Comparison of ENCODE assay signal across 15 cellular contexts in genomic region chr2:152298754-152299153, GRCh38. TPM values are rescaled to one million over a fixed set of nuclear protein-coding genes. Genes with fewer than 3 reads are reported as not detected.
DNase-seq lines count a peak whose midpoint lies in the region; ATAC-seq and TF ChIP-seq lines count a peak whose summit lies in the region.
"Had no signal": no experiment of that assay in that cellular context is flagged by ENCODE, and none has a peak within 500 bp of the region (broad histone marks: within the 10 kb centered on the region; RNA-seq: fewer than 3 reads in every experiment).

No MANE protein-coding gene starts in this region.

- H3K4me1 ChIP-seq in ovary (ENCODE audit: insufficient read depth): no peaks in the 10 kb centered on the region
- H3K4me1 ChIP-seq: BLaER1 treated with 17β-estradiol and CSF1 and Interleukin-3, amounts not matched to agents 10 nM and 100 nM; SJCRH30 had no signal

- no peaks in the 10 kb centered on the region for H3K9me3 ChIP-seq in ovary
- H3K9me3 ChIP-seq: SJCRH30 had no signal

- TF ChIP-seq POLR2A in ovary (IDR thresholded peaks at IDR 0.05): no peak

- H3K27me3 ChIP-seq in ovary: no peaks in the 10 kb centered on the region
- H3K27me3 ChIP-seq: BLaER1 treated with 17β-estradiol and CSF1 and Interleukin-3, amounts not matched to agents 10 nM and 100 nM; SJCRH30 had no signal

- intact Hi-C loops in ovary (cut with DNase I): no loop called here

- DNase-seq in H4 (ENCODE audit: low spot score) (peak; percentile 43), NCI-H526 (lab: John Stamatoyannopoulos, UW) (peak; percentile 64 to 71), cardiac fibroblast (ENCODE audit: low read depth in 2 of 2) (peak; percentile 12 to 70), myocyte (ENCODE audit: low read depth) (peak; percentile 11), ovary (no peak)
- DNase-seq: activated CD4-positive, alpha-beta T cell treated with anti-CD3 and anti-CD28 coated beads, Interleukin-2, amount 10 ng/mL, durations not matched to agents 24 days and 14 days; activated T-cell treated with anti-CD3 and anti-CD28 coated beads for 4 hours; DMS153; islet precursor cell; NCI-H2171 treated with DMSO at 0.1 percent for 48 hours; SJCRH30; T1000 had no signal

- H3K4me3 ChIP-seq in cardiac fibroblast (replicated peaks in 1 of 2; ENCODE audit: low read depth in 2 of 2, low read length in 2 of 2): no peak overlapping the region
- no peak overlapping the region for H3K4me3 ChIP-seq in ovary
- H3K4me3 ChIP-seq: BLaER1 treated with 17β-estradiol and CSF1 and Interleukin-3, amounts not matched to agents 10 nM and 100 nM; SJCRH30 had no signal

- TF ChIP-seq CTCF in cardiac fibroblast (IDR thresholded peaks at IDR 0.05; ENCODE audit: low read depth, low read length) (no peak), ovary (IDR thresholded peaks at IDR 0.05) (no peak)

- 80 to 83% (median 82%) methylated on average over 1 of the region's 1 CpG for WGBS in ovary, 3 donors

- H3K36me3 ChIP-seq in ovary: no peaks in the 10 kb centered on the region
- H3K36me3 ChIP-seq: BLaER1 treated with 17β-estradiol and CSF1 and Interleukin-3, amounts not matched to agents 10 nM and 100 nM; SJCRH30 had no signal

- ATAC-seq in activated CD4-positive, CD25-positive, alpha-beta regulatory T cell treated with anti-CD3 and anti-CD28 coated beads, Interleukin-2, amount 50 U/mL, for 24 hours: no peak
- no peak for ATAC-seq in GM19397 (IDR thresholded peaks at IDR 0.05; ENCODE audit: unreplicated experiment)

- TF ChIP-seq EP300 in ovary (IDR thresholded peaks at IDR 0.05): no peak

- no peak overlapping the region for H3K27ac ChIP-seq in ovary
- H3K27ac ChIP-seq: BLaER1 treated with 17β-estradiol and CSF1 and Interleukin-3, amounts not matched to agents 10 nM and 100 nM; SJCRH30 had no signal

RNA-seq across cellular contexts. Expression of gene FMNL2, which starts 36.2 kb away (rescaled TPM):
- total RNA-seq in H4 (2014; rRNA removed; shearing (Covaris generic)): 7.7 and 10.6 TPM in 2 replicates
- total RNA-seq in myocyte: 6.9 and 7.0 TPM in 2 replicates
- polyA plus RNA-seq in myocyte (2012): 9.3 TPM
- 10 to 100 TPM; 30.3 to 89.1 (median 53.6) TPM for total RNA-seq in ovary
- 10 to 100 TPM; 37.9 to 42.0 TPM for polyA plus RNA-seq in ovary

Comparison
In these comparisons a context has a peak if more than half of its experiments do, and no peak if none do; other contexts are left out.
1. DNase-seq: peak in H4 (single experiment), NCI-H526 (2 of 2), cardiac fibroblast (2 of 2) and myocyte (single experiment); none in ovary (0 of 5).